ENCODE assay signal across 34 cellular contexts in the genomic region with DNA sequence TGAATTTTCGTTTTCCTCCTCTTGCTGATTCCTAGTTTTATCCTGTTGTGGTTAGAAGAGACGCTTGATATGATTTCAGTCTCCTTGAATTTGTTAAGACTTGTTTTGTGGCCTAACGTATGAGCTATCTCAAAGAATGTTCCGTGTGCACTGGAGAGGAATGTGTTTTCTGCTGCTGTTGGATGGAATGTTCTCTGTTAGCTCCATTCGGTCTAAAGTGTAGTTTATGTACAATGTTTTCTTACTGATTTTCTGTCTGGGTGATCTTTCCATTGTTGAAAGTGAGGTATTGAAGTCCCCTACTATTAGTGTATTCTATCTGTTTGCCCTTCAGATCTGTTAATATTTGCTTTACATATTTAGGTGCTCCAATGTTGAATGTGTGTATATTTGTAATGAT. TPM values are rescaled to one million over a fixed set of nuclear protein-coding genes. Genes with fewer than 3 reads are reported as not detected.
A peak's percentile ranks its signal among the peaks of the same experiment; 100 is the strongest.
DNase-seq lines count a peak whose midpoint lies in the region; ATAC-seq and TF ChIP-seq lines count a peak whose summit lies in the region.
"Had no signal": no experiment of that assay in that cellular context is flagged by ENCODE, and none has a peak within 500 bp of the region (broad histone marks: within the 10 kb centered on the region; RNA-seq: fewer than 3 reads in every experiment).

No MANE protein-coding gene starts in this region.

- no peak overlapping the region for H3K4me3 Mint-ChIP-seq in activated CD8-positive, alpha-beta T cell treated with anti-CD3 and anti-CD28 coated beads, Interleukin-2, amount 10 ng/mL, durations not matched to agents 7 days and 5 days
- H3K4me3 Mint-ChIP-seq in endothelial cell (ENCODE audit: unreplicated experiment), result no peak overlapping the region
- H3K4me3 Mint-ChIP-seq: activated CD4-positive, alpha-beta T cell treated with anti-CD3 and anti-CD28 coated beads for 36 hours; activated naive CD8-positive, alpha-beta T cell treated with anti-CD3 and anti-CD28 coated beads, Interleukin-2, amount 50 U/mL, for 24 hours; activated T-cell treated with anti-CD3 and anti-CD28 coated beads, Interleukin-2, amount 50 U/mL, for 24 hours; CD4-positive, alpha-beta memory T cell; dendritic cell treated with granulocyte-macrophage colony-stimulating factor and Interleukin-4, amounts not matched to agents 40 ng/mL and 50 ng/mL, for 4 days; endodermal cell; IgD-negative memory B cell had no signal

- H3K27ac Mint-ChIP-seq in activated CD8-positive, alpha-beta T cell treated with anti-CD3 and anti-CD28 coated beads, Interleukin-2, amount 10 ng/mL, durations not matched to agents 7 days and 5 days, result no peak overlapping the region
- H3K27ac Mint-ChIP-seq in endothelial cell (ENCODE audit: unreplicated experiment), result no peak overlapping the region
- H3K27ac Mint-ChIP-seq: activated CD4-positive, alpha-beta T cell treated with anti-CD3 and anti-CD28 coated beads for 36 hours; activated naive CD8-positive, alpha-beta T cell treated with anti-CD3 and anti-CD28 coated beads, Interleukin-2, amount 50 U/mL, for 24 hours; activated T-cell treated with anti-CD3 and anti-CD28 coated beads, Interleukin-2, amount 50 U/mL, for 24 hours; dendritic cell treated with granulocyte-macrophage colony-stimulating factor and Interleukin-4, amounts not matched to agents 40 ng/mL and 50 ng/mL, for 4 days; endodermal cell; IgD-negative memory B cell; progenitor cell of endocrine pancreas had no signal

- DNase-seq in AG08396 (ENCODE audit: low spot score) (peak; percentile 45), amniotic epithelial cell (ENCODE audit: low read depth) (peak; percentile 90), epithelial cell of prostate (ENCODE audit: low read depth, low spot score) (peak; percentile 53), kidney tubule cell (ENCODE audit: low spot score) (peak; percentile 19), anterior cingulate cortex (lab: John Stamatoyannopoulos, UW) (no peak), endothelial cell (ENCODE audit: low spot score) (no peak), NCI-H526 (lab: John Stamatoyannopoulos, UW) (no peak)
- DNase-seq in activated CD8-positive, alpha-beta T cell treated with anti-CD3 and anti-CD28 coated beads, Interleukin-2, amount 10 ng/mL, durations not matched to agents 7 days and 5 days, result no peak
- DNase-seq: activated CD4-positive, alpha-beta T cell treated with anti-CD3 and anti-CD28 coated beads for 36 hours; activated gamma-delta T cell treated with Interleukin-2 at 50 U/mL for 16 hours; activated naive CD8-positive, alpha-beta T cell treated with anti-CD3 and anti-CD28 coated beads, Interleukin-2, amount 50 U/mL, for 24 hours; activated T-cell treated with anti-CD3 and anti-CD28 coated beads, Interleukin-2, amount 50 U/mL, for 24 hours; CD4-positive, alpha-beta memory T cell; endodermal cell; GM23248; heart left ventricle; left cardiac atrium; mesendoderm; NCI-H1105; NCI-H187 treated with DMSO at 0.1 percent for 48 hours; NCI-H526 treated with DMSO at 0.1 percent for 48 hours; PC-9; SHP77; sigmoid colon; stimulated activated naive CD4-positive, alpha-beta T cell had no signal

- peak overlapping the region; percentile 59 for H3K27ac ChIP-seq in epithelial cell of prostate
- H3K27ac ChIP-seq: cardiac muscle cell, GM23248, PC-9, sigmoid colon, vagina had no signal

- H3K4me1 Mint-ChIP-seq in activated CD8-positive, alpha-beta T cell treated with anti-CD3 and anti-CD28 coated beads, Interleukin-2, amount 10 ng/mL, durations not matched to agents 7 days and 5 days (ENCODE audit: low read depth), result no peaks in the 10 kb centered on the region
- no peaks in the 10 kb centered on the region for H3K4me1 Mint-ChIP-seq in endothelial cell (ENCODE audit: unreplicated experiment)
- H3K4me1 Mint-ChIP-seq: activated CD4-positive, alpha-beta T cell treated with anti-CD3 and anti-CD28 coated beads for 36 hours; activated naive CD8-positive, alpha-beta T cell treated with anti-CD3 and anti-CD28 coated beads, Interleukin-2, amount 50 U/mL, for 24 hours; endodermal cell; IgD-negative memory B cell had no signal

- H3K36me3 Mint-ChIP-seq in activated CD8-positive, alpha-beta T cell treated with anti-CD3 and anti-CD28 coated beads, Interleukin-2, amount 10 ng/mL, durations not matched to agents 7 days and 5 days (ENCODE audit: low read depth), result no peaks in the 10 kb centered on the region
- no peaks in the 10 kb centered on the region for H3K36me3 Mint-ChIP-seq in endothelial cell (ENCODE audit: low read depth, unreplicated experiment)

- no peak for TF ChIP-seq CTCF in endothelial cell (IDR thresholded peaks at IDR 0.05; ENCODE audit: unreplicated experiment)

- POLR2A ChIA-PET in activated CD8-positive, alpha-beta T cell treated with anti-CD3 and anti-CD28 coated beads, Interleukin-2, amount 10 ng/mL, durations not matched to agents 7 days and 5 days (lab: Charles Lee), result no interaction called here

- H3K9me3 Mint-ChIP-seq in activated CD8-positive, alpha-beta T cell treated with anti-CD3 and anti-CD28 coated beads, Interleukin-2, amount 10 ng/mL, durations not matched to agents 7 days and 5 days (ENCODE audit: insufficient read depth), result no peaks in the 10 kb centered on the region
- peaks cover 10% of the 10 kb centered on the region for H3K9me3 Mint-ChIP-seq in endothelial cell (ENCODE audit: unreplicated experiment)
- H3K9me3 Mint-ChIP-seq: activated naive CD8-positive, alpha-beta T cell treated with anti-CD3 and anti-CD28 coated beads, Interleukin-2, amount 50 U/mL, for 24 hours had no signal

- ATAC-seq in activated CD8-positive, alpha-beta T cell treated with anti-CD3 and anti-CD28 coated beads, Interleukin-2, amount 10 ng/mL, durations not matched to agents 7 days and 5 days, result no peak
- ATAC-seq: activated CD4-positive, alpha-beta T cell treated with anti-CD3 and anti-CD28 coated beads for 36 hours; activated naive CD8-positive, alpha-beta T cell treated with anti-CD3 and anti-CD28 coated beads, Interleukin-2, amount 50 U/mL, for 24 hours; heart left ventricle; left cardiac atrium had no signal

- CTCF ChIA-PET in activated CD8-positive, alpha-beta T cell treated with anti-CD3 and anti-CD28 coated beads, Interleukin-2, amount 10 ng/mL, durations not matched to agents 7 days and 5 days (lab: Charles Lee), result no interaction called here

- peaks cover 9% of the 10 kb centered on the region for H3K27me3 Mint-ChIP-seq in activated CD8-positive, alpha-beta T cell treated with anti-CD3 and anti-CD28 coated beads, Interleukin-2, amount 10 ng/mL, durations not matched to agents 7 days and 5 days (ENCODE audit: low read depth)
- peaks cover 6% of the 10 kb centered on the region for H3K27me3 Mint-ChIP-seq in endothelial cell (ENCODE audit: unreplicated experiment)
- H3K27me3 Mint-ChIP-seq: activated CD4-positive, alpha-beta T cell treated with anti-CD3 and anti-CD28 coated beads for 36 hours; activated naive CD8-positive, alpha-beta T cell treated with anti-CD3 and anti-CD28 coated beads, Interleukin-2, amount 50 U/mL, for 24 hours had no signal

RNA-seq across cellular contexts. Expression of a gene that starts 25.9 kb away (rescaled TPM):
- not detected for total RNA-seq in activated CD8-positive, alpha-beta T cell treated with anti-CD3 and anti-CD28 coated beads, Interleukin-2, amount 10 ng/mL, durations not matched to agents 7 days and 5 days
- 2.3 TPM for total RNA-seq in endothelial cell (ENCODE audit: unreplicated experiment)
- total RNA-seq: CD4-positive, alpha-beta memory T cell; GM23248; myocyte; progenitor cell of endocrine pancreas; vagina had no signal

RNA-seq across cellular contexts. Expression of a gene that starts 37.2 kb away (rescaled TPM):
- not detected for total RNA-seq in activated CD8-positive, alpha-beta T cell treated with anti-CD3 and anti-CD28 coated beads, Interleukin-2, amount 10 ng/mL, durations not matched to agents 7 days and 5 days
- 0.26 TPM for total RNA-seq in endothelial cell (ENCODE audit: unreplicated experiment)
- total RNA-seq: A172; activated CD4-positive, alpha-beta T cell treated with anti-CD3 and anti-CD28 coated beads for 36 hours; cardiac muscle cell; CD4-positive, alpha-beta memory T cell; endodermal cell; GM23248; heart left ventricle; M059J; myocyte; PC-9; progenitor cell of endocrine pancreas; sigmoid colon; temporal lobe; vagina had no signal

RNA-seq across cellular contexts. Expression of a gene that starts 45.8 kb away (rescaled TPM):
- 1,000 to 10,000 TPM; 1,229 to 1,232 TPM for total RNA-seq in activated CD8-positive, alpha-beta T cell treated with anti-CD3 and anti-CD28 coated beads, Interleukin-2, amount 10 ng/mL, durations not matched to agents 7 days and 5 days
- 1,549 TPM for total RNA-seq in endothelial cell (ENCODE audit: unreplicated experiment)

Comparison
In these comparisons a context has a peak if more than half of its experiments do, and no peak if none do; other contexts are left out.
1. DNase-seq: peak in AG08396 (single experiment), amniotic epithelial cell (single experiment), epithelial cell of prostate (single experiment) and kidney tubule cell (single experiment); none in anterior cingulate cortex (0 of 58), activated CD8-positive, alpha-beta T cell treated with anti-CD3 and anti-CD28 coated beads, Interleukin-2, amount 10 ng/mL, durations not matched to agents 7 days and 5 days (single experiment), endothelial cell (single experiment) and NCI-H526 (0 of 2).